ENCODE assay signal across 25 cellular contexts in the genomic region with DNA sequence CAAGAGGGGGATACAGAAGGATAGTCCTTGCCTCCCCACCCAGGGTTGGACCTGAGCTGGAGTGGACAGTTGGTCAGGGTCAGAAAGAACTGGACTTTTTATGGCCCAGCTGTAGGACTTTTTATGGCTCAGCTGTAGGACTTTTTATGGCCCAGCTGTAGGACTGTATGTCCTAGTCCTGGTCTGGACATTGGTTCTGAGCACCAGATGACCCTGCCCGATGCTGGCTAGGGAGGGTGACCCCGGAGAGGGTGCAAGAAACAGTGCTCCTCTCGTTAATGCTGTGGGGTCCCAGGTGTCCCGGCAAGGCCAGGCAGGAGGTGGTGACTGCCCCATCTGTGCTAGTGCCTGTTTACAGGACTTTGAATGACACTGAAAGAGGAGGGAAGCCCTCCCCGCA. TPM values are rescaled to one million over a fixed set of nuclear protein-coding genes. Genes with fewer than 3 reads are reported as not detected.
A peak's percentile ranks its signal among the peaks of the same experiment; 100 is the strongest.
DNase-seq lines count a peak whose midpoint lies in the region; ATAC-seq, FAIRE-seq and TF ChIP-seq lines count a peak whose summit lies in the region.
"Had no signal": no experiment of that assay in that cellular context is flagged by ENCODE, and none has a peak within 500 bp of the region (broad histone marks: within the 10 kb centered on the region; RNA-seq: fewer than 3 reads in every experiment).

No MANE protein-coding gene starts in this region.

- ATAC-seq in SK-N-SH treated with all-trans-retinoic acid at 6 μM for 48 hours = no peak
- ATAC-seq: activated CD8-positive, alpha-beta memory T cell treated with anti-CD3 and anti-CD28 coated beads, Interleukin-2, amount 10 ng/mL, durations not matched to agents 7 days and 5 days; heart left ventricle; right cardiac atrium; stimulated activated memory B cell treated with anti-CD40 and anti-IgM and Interleukin-4, amounts not matched to agents 10 μg/mL and 1 μg/mL and 100 μg/mL, for 72 hours had no signal

- peak overlapping the region; percentile 0; the same call in 1 of the 2 replicates for H3K4me2 ChIP-seq in SK-N-SH
- peak overlapping the region; percentile 79 for H3K4me2 ChIP-seq in Loucy (ENCODE audit: low read depth, low read length, poor library complexity, severe bottlenecking)

- peaks cover 0 to 13% of the 10 kb centered on the region in 2 experiments; a peak in 1 of 4 replicates for H3K4me1 ChIP-seq in SK-N-SH (ENCODE audit: control insufficient read depth in 1 of 2, insufficient read depth in 2 of 2, low read depth in 1 of 2, low read length in 1 of 2)
- H3K4me1 ChIP-seq in Loucy (ENCODE audit: insufficient read depth, low read length, poor library complexity, severe bottlenecking) = peaks cover 24% of the 10 kb centered on the region
- H3K4me1 ChIP-seq in skeletal muscle tissue (ENCODE audit: control insufficient read depth in 3 of 3, insufficient read depth in 3 of 3, low read length in 3 of 3) = peaks cover 17 to 36% (median 20%) of the 10 kb centered on the region in 3 donors

- H3K9ac ChIP-seq in SK-N-SH (no peak overlapping the region), Loucy (ENCODE audit: low read depth, low read length, poor library complexity, severe bottlenecking) (peak overlapping the region; percentile 72), skeletal muscle tissue (ENCODE audit: low read depth in 1 of 3, low read length in 3 of 3) (peak overlapping the region in 2 of 3 donors; percentile 16 to 43)
- H3K9ac ChIP-seq: neural progenitor cell had no signal

- POLR2A ChIA-PET in SK-N-SH (lab: Yijun Ruan, JAX) = no interaction called here

- no peak for DNase-seq in SK-N-SH
- no peak for DNase-seq in bronchial epithelial cell (ENCODE audit: low read depth)
- DNase-seq in SK-N-DZ (ENCODE audit: low spot score) = no peak
- DNase-seq in activated CD8-positive, alpha-beta memory T cell treated with anti-CD3 and anti-CD28 coated beads, Interleukin-2, amount 50 U/mL, for 48 hours = no peak
- DNase-seq in erythroblast (lab: John Stamatoyannopoulos, UW) = no peak
- DNase-seq: 8988T; activated CD4-positive, alpha-beta T cell treated with anti-CD3 and anti-CD28 coated beads, Interleukin-2, amount 10 ng/mL, durations not matched to agents 7 days and 5 days; activated CD8-positive, alpha-beta memory T cell treated with anti-CD3 and anti-CD28 coated beads, Interleukin-2, amount 10 ng/mL, durations not matched to agents 7 days and 5 days; activated naive CD4-positive, alpha-beta T cell treated with anti-CD3 and anti-CD28 coated beads, Interleukin-2, amount 10 ng/mL, durations not matched to agents 7 days and 5 days; AML-193; effector CD4-positive, alpha-beta T cell; GDM1; heart left ventricle; Kasumi-1; MV-4-11; NCI-H446 treated with DMSO at 0.1 percent for 48 hours; right cardiac atrium; stimulated activated CD4-positive, alpha-beta T cell treated with anti-CD3 and anti-CD28 coated beads, Interleukin-4, amount 100 ng/mL, for 4 hours had no signal

- H3K36me3 ChIP-seq in SK-N-SH (replicated peaks in 1 of 2; ENCODE audit: control insufficient read depth in 1 of 2, insufficient read depth in 2 of 2, low read length in 1 of 2) (peaks cover 2 to 4% of the 10 kb centered on the region in 2 experiments), Loucy (ENCODE audit: insufficient read depth, low read length) (no peaks in the 10 kb centered on the region), bronchial epithelial cell (ENCODE audit: control insufficient read depth, insufficient read depth, low read length) (no peaks in the 10 kb centered on the region), skeletal muscle tissue (ENCODE audit: control insufficient read depth in 3 of 3, insufficient read depth in 3 of 3, low read length in 3 of 3) (no peaks in the 10 kb centered on the region)
- H3K36me3 ChIP-seq: neural progenitor cell had no signal

- no peak overlapping the region for H3K4me3 ChIP-seq in SK-N-SH (ENCODE audit: low read depth in 2 of 2, low read length in 1 of 2)
- H3K4me3 ChIP-seq in Loucy (ENCODE audit: low read length, poor library complexity, severe bottlenecking) = no peak overlapping the region
- H3K4me3 ChIP-seq in bronchial epithelial cell (ENCODE audit: low read depth, low read length) = no peak overlapping the region
- H3K4me3 ChIP-seq in skeletal muscle tissue (ENCODE audit: low read length in 3 of 3) = no peak overlapping the region

- TF ChIP-seq RAD21 in SK-N-SH (IDR thresholded peaks at IDR 0.05; ENCODE audit: low read length) = no peak

- 90% methylated on average over 4 of the region's 5 CpGs for WGBS in SK-N-SH (ENCODE audit: low lambda C conversion rate)

- CTCF ChIA-PET in SK-N-SH (lab: Yijun Ruan, JAX) = interaction anchor here (0.8 to 5.0 kb wide), 4 partner anchors 23 to 42 kb away, joined by 3 to 25 read pairs (median 4); no protein-coding TSS in a partner anchor

- H3K79me2 ChIP-seq in SK-N-SH (ENCODE audit: insufficient read depth) (peaks cover 50% of the 10 kb centered on the region), Loucy (ENCODE audit: insufficient read depth, low read length) (peaks cover 42% of the 10 kb centered on the region)

- H3K27ac ChIP-seq in SK-N-SH (ENCODE audit: low read depth in 2 of 2, low read length in 1 of 2) (no peak overlapping the region), skeletal muscle tissue (ENCODE audit: low read depth, low read length) (no peak overlapping the region)
- H3K27ac ChIP-seq: epithelial cell of prostate, neural progenitor cell had no signal

- TF ChIP-seq EP300 in SK-N-SH (IDR thresholded peaks at IDR 0.05; ENCODE audit: borderline replicate concordance in 1 of 2, low read depth in 1 of 2, low read length in 1 of 2) = no peak

- TF ChIP-seq CTCF in SK-N-SH (IDR thresholded peaks at IDR 0.05) (no peak), Loucy (conservative IDR thresholded peaks at IDR 0.05; ENCODE audit: low read length) (no peak), bronchial epithelial cell (IDR thresholded peaks at IDR 0.05; ENCODE audit: insufficient read depth, low read length, severe bottlenecking) (no peak)

- H3K27me3 ChIP-seq in SK-N-SH (ENCODE audit: insufficient read depth) (no peaks in the 10 kb centered on the region), Loucy (ENCODE audit: insufficient read depth, low read length, poor library complexity, severe bottlenecking) (no peaks in the 10 kb centered on the region), bronchial epithelial cell (ENCODE audit: control insufficient read depth, insufficient read depth, low read length) (peaks cover 3% of the 10 kb centered on the region), skeletal muscle tissue (ENCODE audit: control insufficient read depth in 3 of 3, insufficient read depth in 3 of 3, low read length in 3 of 3) (peaks cover 8 to 11% (median 8%) of the 10 kb centered on the region in 3 donors)

- H2AFZ ChIP-seq in SK-N-SH (ENCODE audit: low read depth) (no peak overlapping the region), Loucy (ENCODE audit: low read length) (no peak overlapping the region)
- H2AFZ ChIP-seq: neural progenitor cell had no signal

- H4K20me1 ChIP-seq in SK-N-SH (ENCODE audit: insufficient read depth) = peaks cover 12% of the 10 kb centered on the region; the same call in 1 of the 2 replicates
- peaks cover 20% of the 10 kb centered on the region for H4K20me1 ChIP-seq in Loucy (ENCODE audit: insufficient read depth, low read length, poor library complexity, severe bottlenecking)

- H3K9me2 ChIP-seq in SK-N-SH (no peaks in the 10 kb centered on the region), Loucy (replicated peaks; ENCODE audit: low read depth, low read length) (no peaks in the 10 kb centered on the region)

- no peak for TF ChIP-seq POLR2A in erythroblast (IDR thresholded peaks at IDR 0.05; ENCODE audit: low read length)

- H3F3A ChIP-seq in SK-N-SH (replicated peaks; ENCODE audit: insufficient read depth) (peaks cover 7% of the 10 kb centered on the region), Loucy (ENCODE audit: low read depth) (no peaks in the 10 kb centered on the region)

- FAIRE-seq in bronchial epithelial cell (lab: Jason Lieb, UNC) = peak; percentile 55
- FAIRE-seq: colon had no signal

- no peaks in the 10 kb centered on the region for H3K9me3 ChIP-seq in SK-N-SH
- no peaks in the 10 kb centered on the region for H3K9me3 ChIP-seq in Loucy (ENCODE audit: insufficient read depth, low read depth, low read length)
- no peaks in the 10 kb centered on the region for H3K9me3 ChIP-seq in skeletal muscle tissue (ENCODE audit: control insufficient read depth in 3 of 3, low read length in 3 of 3)
- H3K9me3 ChIP-seq: heart left ventricle had no signal

TF ChIP-seq in SK-N-SH, 30 proteins besides CTCF, POLR2A, EP300 and RAD21 (continues in another document):
- TF ChIP-seq RCOR1 (IDR thresholded peaks at IDR 0.05; ENCODE audit: low read length) = no peak

TF ChIP-seq in SK-N-SH treated with all-trans-retinoic acid at 6 μM for 48 hours, 23 proteins besides CTCF, POLR2A, EP300 and RAD21 (continues in another document):
- TF ChIP-seq TOX (CRISPR knock-in tag; IDR thresholded peaks at IDR 0.05; ENCODE audit: borderline replicate concordance) = no peak
- TF ChIP-seq BACH2 (CRISPR knock-in tag; IDR thresholded peaks at IDR 0.05; ENCODE audit: borderline replicate concordance) = no peak
- no peak for TF ChIP-seq ARNTL (CRISPR knock-in tag; IDR thresholded peaks at IDR 0.05; ENCODE audit: borderline replicate concordance, low read depth)

RNA-seq across cellular contexts. Expression of a gene that starts 2.0 kb away (rescaled TPM):
- polyA plus RNA-seq in SK-N-SH (2012; rRNA removed) = 25.8 and 26.7 TPM in 2 replicates
- 9.3 and 12.6 TPM in 2 replicates for polyA plus RNA-seq in SK-N-SH (2012; cell fraction: cytosol; rRNA removed)
- 72.8 and 106 TPM in 2 replicates for polyA plus RNA-seq in SK-N-SH (2012; cell fraction: nucleus; rRNA removed)
- 109 and 176 TPM in 2 replicates for total RNA-seq in bronchial epithelial cell
- total RNA-seq in skeletal muscle tissue = 32.4 TPM
- polyA plus RNA-seq in SK-N-DZ (2014; cell fraction: cytosol; rRNA removed) = 19.3 and 21.5 TPM in 2 replicates
- polyA plus RNA-seq in SK-N-DZ (2014; cell fraction: nucleus; rRNA removed) = 69.2 and 77.3 TPM in 2 replicates

RNA-seq across cellular contexts. Expression of a gene that starts 13.3 kb away (rescaled TPM):
- 28.0 and 34.2 TPM in 2 replicates for polyA plus RNA-seq in SK-N-SH (2012; rRNA removed)
- polyA plus RNA-seq in SK-N-SH (2012; cell fraction: cytosol; rRNA removed) = 20.4 and 23.3 TPM in 2 replicates
- 72.9 and 92.5 TPM in 2 replicates for polyA plus RNA-seq in SK-N-SH (2012; cell fraction: nucleus; rRNA removed)
- total RNA-seq in bronchial epithelial cell (43.4 and 48.1 TPM in 2 replicates), skeletal muscle tissue (41.8 TPM)
- 53.6 and 63.8 TPM in 2 replicates for polyA plus RNA-seq in SK-N-DZ (2014; cell fraction: cytosol; rRNA removed)
- polyA plus RNA-seq in SK-N-DZ (2014; cell fraction: nucleus; rRNA removed) = 79.0 and 124 TPM in 2 replicates
